ENCODE assay signal across 1 cellular context in the genomic region with DNA sequence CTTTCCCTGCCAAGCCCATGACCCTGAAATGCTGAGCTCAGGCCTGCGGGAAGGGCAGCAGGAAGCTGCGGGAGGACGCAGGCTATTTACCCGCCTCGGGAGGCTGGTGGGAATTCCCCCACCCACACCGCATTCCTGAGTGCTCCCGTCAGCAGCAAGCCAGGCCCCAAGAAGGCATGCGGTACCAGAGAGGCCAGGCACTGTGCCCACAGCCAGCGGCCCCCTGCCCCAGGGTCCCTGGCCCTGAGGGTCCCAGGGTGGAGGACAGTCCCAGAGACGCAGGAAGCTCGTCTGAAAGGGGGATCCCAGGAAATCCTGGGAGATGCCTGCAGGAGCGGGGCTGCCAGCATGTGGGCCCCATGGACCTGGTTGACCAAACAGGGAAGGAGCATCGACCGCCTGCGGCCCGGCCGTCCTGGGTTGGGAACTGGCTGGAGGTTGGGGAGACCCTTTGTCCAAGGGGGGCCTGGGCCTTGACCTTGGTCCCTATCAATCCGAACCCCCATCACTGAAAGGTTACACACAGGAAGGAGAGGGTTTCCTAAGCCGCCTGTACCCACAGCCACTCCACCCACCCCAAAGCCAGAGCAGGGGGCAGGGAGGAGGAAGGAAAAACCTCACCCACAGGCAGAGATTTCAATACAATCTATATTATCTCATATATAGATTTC.
A peak's percentile ranks its signal among the peaks of the same experiment; 100 is the strongest.
TF ChIP-seq lines count a peak whose summit lies in the region.

No MANE protein-coding gene starts in this region.

TF ChIP-seq in HepG2, 621 proteins besides CTCF, POLR2A, EP300 and RAD21 (continued from another document):
- TF ChIP-seq SNAPC4 (CRISPR knock-in tag; IDR thresholded peaks at IDR 0.05) (no peak), POLR2G (IDR thresholded peaks at IDR 0.05; ENCODE audit: low read depth, low read length) (no peak), SOX5 (CRISPR knock-in tag; IDR thresholded peaks at IDR 0.05; ENCODE audit: borderline replicate concordance) (peak; percentile 62; the same call in 1 of the 2 replicates), NBN (conservative IDR thresholded peaks at IDR 0.05) (no peak), ZSCAN25 (CRISPR knock-in tag; IDR thresholded peaks at IDR 0.05) (0 out of 2 replicates have a peak, but pooled peaks have one; percentile 62), ATF4 (CRISPR knock-in tag; IDR thresholded peaks at IDR 0.05) (no peak), MEIS2 (CRISPR knock-in tag; IDR thresholded peaks at IDR 0.05) (peak; percentile 62; the same call in 1 of the 2 replicates), MIXL1 (CRISPR knock-in tag; IDR thresholded peaks at IDR 0.05) (peak; percentile 36; the same call in 1 of the 2 replicates), ATF2 (CRISPR knock-in tag; IDR thresholded peaks at IDR 0.05) (peak; percentile 88), CHD2 (IDR thresholded peaks at IDR 0.05; ENCODE audit: low read depth, low read length) (no peak), KAT7 (CRISPR knock-in tag; IDR thresholded peaks at IDR 0.05; ENCODE audit: borderline replicate concordance) (no peak), ZNF383 (CRISPR knock-in tag; IDR thresholded peaks at IDR 0.05; ENCODE audit: borderline replicate concordance) (no peak), MTA1 (CRISPR knock-in tag; IDR thresholded peaks at IDR 0.05; ENCODE audit: borderline replicate concordance) (peak; percentile 84; the same call in 1 of the 2 replicates), ZBTB26 (CRISPR knock-in tag; IDR thresholded peaks at IDR 0.05; ENCODE audit: borderline replicate concordance) (no peak), STAG1 (CRISPR knock-in tag; IDR thresholded peaks at IDR 0.05) (peak; percentile 21), KDM1A (CRISPR knock-in tag; IDR thresholded peaks at IDR 0.05) (no peak; the same call in 1 of the 2 replicates), GABPB1 (CRISPR knock-in tag; IDR thresholded peaks at IDR 0.05) (peak; percentile 68), REXO4 (CRISPR knock-in tag; IDR thresholded peaks at IDR 0.05; ENCODE audit: borderline replicate concordance) (no peak), ZFP62 (CRISPR knock-in tag; IDR thresholded peaks at IDR 0.05) (no peak), XBP1 (CRISPR knock-in tag; IDR thresholded peaks at IDR 0.05) (peak; percentile 21; the same call in 1 of the 2 replicates), BCL3 (CRISPR knock-in tag; IDR thresholded peaks at IDR 0.05) (peak; percentile 100), ZNF451 (CRISPR knock-in tag; IDR thresholded peaks at IDR 0.05) (peak; percentile 77), ZNF3 (CRISPR knock-in tag; IDR thresholded peaks at IDR 0.05) (no peak), MAF1 (CRISPR knock-in tag; IDR thresholded peaks at IDR 0.05; ENCODE audit: borderline replicate concordance) (no peak), SRSF9 (IDR thresholded peaks at IDR 0.05; ENCODE audit: borderline replicate concordance, insufficient read depth, low read depth, low read length, poor library complexity, severe bottlenecking) (no peak), ZNF777 (CRISPR knock-in tag; IDR thresholded peaks at IDR 0.05) (0 out of 2 replicates have a peak, but pooled peaks have one; percentile 34), ZFP82 (CRISPR knock-in tag; IDR thresholded peaks at IDR 0.05; ENCODE audit: borderline replicate concordance) (no peak), MAX (IDR thresholded peaks at IDR 0.05) (peak; percentile 86), ETV6 (CRISPR knock-in tag; conservative IDR thresholded peaks at IDR 0.05) (no peak), POLR2AphosphoS5 (IDR thresholded peaks at IDR 0.05; ENCODE audit: low read depth, low read length) (no peak), MAFG (CRISPR knock-in tag; IDR thresholded peaks at IDR 0.05) (no peak), ZNF17 (CRISPR knock-in tag; IDR thresholded peaks at IDR 0.05) (no peak), ZNF292 (CRISPR knock-in tag; IDR thresholded peaks at IDR 0.05; ENCODE audit: borderline replicate concordance, low read depth) (0 out of 2 replicates have a peak, but pooled peaks have one; percentile 42), ZNF768 (CRISPR knock-in tag; IDR thresholded peaks at IDR 0.05) (peak; percentile 71; the same call in 1 of the 2 replicates)
- TF ChIP-seq, protein P1, sequence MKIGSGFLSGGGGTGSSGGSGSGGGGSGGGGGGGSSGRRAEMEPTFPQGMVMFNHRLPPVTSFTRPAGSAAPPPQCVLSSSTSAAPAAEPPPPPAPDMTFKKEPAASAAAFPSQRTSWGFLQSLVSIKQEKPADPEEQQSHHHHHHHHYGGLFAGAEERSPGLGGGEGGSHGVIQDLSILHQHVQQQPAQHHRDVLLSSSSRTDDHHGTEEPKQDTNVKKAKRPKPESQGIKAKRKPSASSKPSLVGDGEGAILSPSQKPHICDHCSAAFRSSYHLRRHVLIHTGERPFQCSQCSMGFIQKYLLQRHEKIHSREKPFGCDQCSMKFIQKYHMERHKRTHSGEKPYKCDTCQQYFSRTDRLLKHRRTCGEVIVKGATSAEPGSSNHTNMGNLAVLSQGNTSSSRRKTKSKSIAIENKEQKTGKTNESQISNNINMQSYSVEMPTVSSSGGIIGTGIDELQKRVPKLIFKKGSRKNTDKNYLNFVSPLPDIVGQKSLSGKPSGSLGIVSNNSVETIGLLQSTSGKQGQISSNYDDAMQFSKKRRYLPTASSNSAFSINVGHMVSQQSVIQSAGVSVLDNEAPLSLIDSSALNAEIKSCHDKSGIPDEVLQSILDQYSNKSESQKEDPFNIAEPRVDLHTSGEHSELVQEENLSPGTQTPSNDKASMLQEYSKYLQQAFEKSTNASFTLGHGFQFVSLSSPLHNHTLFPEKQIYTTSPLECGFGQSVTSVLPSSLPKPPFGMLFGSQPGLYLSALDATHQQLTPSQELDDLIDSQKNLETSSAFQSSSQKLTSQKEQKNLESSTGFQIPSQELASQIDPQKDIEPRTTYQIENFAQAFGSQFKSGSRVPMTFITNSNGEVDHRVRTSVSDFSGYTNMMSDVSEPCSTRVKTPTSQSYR (CRISPR knock-in tag; IDR thresholded peaks at IDR 0.05; ENCODE audit: borderline replicate concordance): peak; percentile 24; the same call in 1 of the 2 replicates
- TF ChIP-seq, protein P2, sequence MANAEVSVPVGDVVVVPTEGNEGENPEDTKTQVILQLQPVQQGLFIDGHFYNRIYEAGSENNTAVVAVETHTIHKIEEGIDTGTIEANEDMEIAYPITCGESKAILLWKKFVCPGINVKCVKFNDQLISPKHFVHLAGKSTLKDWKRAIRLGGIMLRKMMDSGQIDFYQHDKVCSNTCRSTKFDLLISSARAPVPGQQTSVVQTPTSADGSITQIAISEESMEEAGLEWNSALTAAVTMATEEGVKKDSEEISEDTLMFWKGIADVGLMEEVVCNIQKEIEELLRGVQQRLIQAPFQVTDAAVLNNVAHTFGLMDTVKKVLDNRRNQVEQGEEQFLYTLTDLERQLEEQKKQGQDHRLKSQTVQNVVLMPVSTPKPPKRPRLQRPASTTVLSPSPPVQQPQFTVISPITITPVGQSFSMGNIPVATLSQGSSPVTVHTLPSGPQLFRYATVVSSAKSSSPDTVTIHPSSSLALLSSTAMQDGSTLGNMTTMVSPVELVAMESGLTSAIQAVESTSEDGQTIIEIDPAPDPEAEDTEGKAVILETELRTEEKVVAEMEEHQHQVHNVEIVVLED (CRISPR knock-in tag; IDR thresholded peaks at IDR 0.05; ENCODE audit: borderline replicate concordance): peak; percentile 48; the same call in 1 of the 2 replicates
- TF ChIP-seq, protein P3, sequence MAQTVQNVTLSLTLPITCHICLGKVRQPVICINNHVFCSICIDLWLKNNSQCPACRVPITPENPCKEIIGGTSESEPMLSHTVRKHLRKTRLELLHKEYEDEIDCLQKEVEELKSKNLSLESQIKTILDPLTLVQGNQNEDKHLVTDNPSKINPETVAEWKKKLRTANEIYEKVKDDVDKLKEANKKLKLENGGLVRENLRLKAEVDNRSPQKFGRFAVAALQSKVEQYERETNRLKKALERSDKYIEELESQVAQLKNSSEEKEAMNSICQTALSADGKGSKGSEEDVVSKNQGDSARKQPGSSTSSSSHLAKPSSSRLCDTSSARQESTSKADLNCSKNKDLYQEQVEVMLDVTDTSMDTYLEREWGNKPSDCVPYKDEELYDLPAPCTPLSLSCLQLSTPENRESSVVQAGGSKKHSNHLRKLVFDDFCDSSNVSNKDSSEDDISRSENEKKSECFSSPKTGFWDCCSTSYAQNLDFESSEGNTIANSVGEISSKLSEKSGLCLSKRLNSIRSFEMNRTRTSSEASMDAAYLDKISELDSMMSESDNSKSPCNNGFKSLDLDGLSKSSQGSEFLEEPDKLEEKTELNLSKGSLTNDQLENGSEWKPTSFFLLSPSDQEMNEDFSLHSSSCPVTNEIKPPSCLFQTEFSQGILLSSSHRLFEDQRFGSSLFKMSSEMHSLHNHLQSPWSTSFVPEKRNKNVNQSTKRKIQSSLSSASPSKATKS (CRISPR knock-in tag; IDR thresholded peaks at IDR 0.05): no peak
- TF ChIP-seq, protein P4, sequence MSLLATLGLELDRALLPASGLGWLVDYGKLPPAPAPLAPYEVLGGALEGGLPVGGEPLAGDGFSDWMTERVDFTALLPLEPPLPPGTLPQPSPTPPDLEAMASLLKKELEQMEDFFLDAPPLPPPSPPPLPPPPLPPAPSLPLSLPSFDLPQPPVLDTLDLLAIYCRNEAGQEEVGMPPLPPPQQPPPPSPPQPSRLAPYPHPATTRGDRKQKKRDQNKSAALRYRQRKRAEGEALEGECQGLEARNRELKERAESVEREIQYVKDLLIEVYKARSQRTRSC (CRISPR knock-in tag; IDR thresholded peaks at IDR 0.05; ENCODE audit: low read depth): no peak
